ENCODE assay signal across 1 cellular context in genomic region chr22:26056455-26056854, GRCh38.
TF ChIP-seq lines count a peak whose summit lies in the region.

No MANE protein-coding gene starts in this region.

TF ChIP-seq in WTC11, 78 proteins besides CTCF, POLR2A, EP300 and RAD21 (continued from another document):
- TF ChIP-seq ATF2 (CRISPR knock-in tag; IDR thresholded peaks at IDR 0.05; ENCODE audit: borderline replicate concordance, low read depth) (no peak), CDX4 (CRISPR knock-in tag; IDR thresholded peaks at IDR 0.05; ENCODE audit: borderline replicate concordance) (no peak)
